ENCODE assay signal across 8 cellular contexts in genomic region chr14:50830932-50831703, GRCh38. TPM values are rescaled to one million over a fixed set of nuclear protein-coding genes. Genes with fewer than 3 reads are reported as not detected.
DNase-seq lines count a peak whose midpoint lies in the region; ATAC-seq and TF ChIP-seq lines count a peak whose summit lies in the region.

Gene NIN (minus strand): TSS chr14:50831162. CDS start chr14:50822056, 9,106 bp downstream.

- POLR2A ChIA-PET in activated CD8-positive, alpha-beta memory T cell treated with anti-CD3 and anti-CD28 coated beads for 36 hours (lab: Charles Lee) = interaction anchor here (0.7 to 2.4 kb wide), 4 partner anchors 9 to 47 kb away, joined by 3 to 12 read pairs (median 3); no protein-coding TSS in a partner anchor

- no peaks in the 10 kb centered on the region for H3K27me3 ChIP-seq in endocrine pancreas (ENCODE audit: control insufficient read depth, insufficient read depth, low read length)

- no peaks in the 10 kb centered on the region for H3K9me3 ChIP-seq in endocrine pancreas (ENCODE audit: control insufficient read depth, low read length)

- ATAC-seq in GM19324 (IDR thresholded peaks at IDR 0.05; ENCODE audit: low FRiP score, unreplicated experiment) (peak; percentile 84), HG03457 (IDR thresholded peaks at IDR 0.05; ENCODE audit: unreplicated experiment) (peak; percentile 51)

- no peaks in the 10 kb centered on the region for H3K36me3 ChIP-seq in endocrine pancreas (ENCODE audit: control insufficient read depth, insufficient read depth, low read length)

- peak within 1 kb of the TSS; percentile 58 for H3K4me3 ChIP-seq in endocrine pancreas (ENCODE audit: control insufficient read depth, insufficient read depth, low read length)

- DNase-seq in NCI-H82 (lab: John Stamatoyannopoulos, UW) = peak; percentile 80
- peak; percentile 91 for DNase-seq in mesenteric fat pad (ENCODE audit: low spot score)
- peak; percentile 43 to 61 for DNase-seq in stimulated activated CD8-positive, alpha-beta memory T cell treated with anti-CD3 and anti-CD28 coated beads, Interleukin-2, amount 100 ng/mL, for 1 hour (ENCODE audit: low read depth in 2 of 2)

- H3K4me1 ChIP-seq in endocrine pancreas (ENCODE audit: control insufficient read depth, insufficient read depth, low read length) = peaks cover 5% of the 10 kb centered on the region

- peak within 1 kb of the TSS; percentile 79 for H3K9ac ChIP-seq in endocrine pancreas (ENCODE audit: control insufficient read depth, insufficient read depth, low read length)

- peak within 1 kb of the TSS; percentile 80 for H3K27ac ChIP-seq in C4-2B

- CTCF ChIA-PET in activated CD8-positive, alpha-beta memory T cell treated with anti-CD3 and anti-CD28 coated beads for 36 hours (lab: Charles Lee) = interaction anchor here (0.9 to 3.1 kb wide), 2 partner anchors 21 to 29 kb away, joined by 6 to 12 read pairs; no protein-coding TSS in a partner anchor

- no peak for TF ChIP-seq CTCF in C4-2B (conservative IDR thresholded peaks at IDR 0.05)

RNA-seq across cellular contexts. Expression of gene NIN, which starts in this region (rescaled TPM):
- total RNA-seq in activated CD8-positive, alpha-beta memory T cell treated with anti-CD3 and anti-CD28 coated beads for 36 hours = 10 to 100 TPM; 72.6 to 73.6 TPM
- total RNA-seq in mesenteric fat pad = 40.3 TPM

Comparison
In these comparisons a context has a peak if more than half of its experiments do, and no peak if none do; other contexts are left out.
1. Peak in every context shown above with its lines: DNase-seq, ATAC-seq, H3K4me3 ChIP-seq and H3K27ac ChIP-seq.